Comparison of ENCODE assay signal across 8 cellular contexts in the genomic region with DNA sequence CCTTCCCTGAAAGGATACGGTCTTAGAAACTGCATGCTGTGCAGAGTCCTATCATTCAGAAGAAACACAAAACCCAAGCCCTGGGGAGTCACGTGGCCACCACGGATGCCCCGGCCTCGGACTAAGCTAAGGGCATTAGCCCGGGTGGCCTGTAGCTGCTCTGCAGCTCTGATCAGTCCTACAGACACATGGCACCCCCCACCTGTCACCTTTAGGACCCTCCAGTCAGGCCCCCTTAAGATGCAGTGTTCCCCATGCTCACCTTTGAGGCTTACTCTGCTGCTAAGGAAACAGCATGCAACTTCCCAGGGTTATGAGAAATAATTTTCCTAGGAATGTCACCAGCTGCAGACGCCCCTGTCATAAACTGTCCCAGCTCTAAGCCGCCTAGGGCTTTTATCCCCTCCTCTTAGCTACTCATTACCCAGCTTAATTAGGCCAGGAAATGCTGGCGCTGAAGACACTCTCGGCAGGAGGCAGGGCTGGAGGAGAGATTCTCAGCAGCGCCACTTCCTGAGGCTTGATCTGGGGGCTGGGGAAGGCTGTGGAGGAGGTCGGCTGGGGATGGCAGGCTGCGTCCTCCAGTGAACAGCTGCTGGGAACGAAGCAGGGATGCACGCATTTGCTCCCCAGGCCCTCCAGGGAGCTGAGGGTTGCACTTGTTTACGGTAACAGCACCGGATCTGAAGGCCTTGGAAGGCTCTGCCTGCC. TPM values are rescaled to one million over a fixed set of nuclear protein-coding genes. Genes with fewer than 3 reads are reported as not detected.
DNase-seq lines count a peak whose midpoint lies in the region; ATAC-seq and TF ChIP-seq lines count a peak whose summit lies in the region.

No MANE protein-coding gene starts in this region.

- H3K27ac ChIP-seq in CD4-positive, alpha-beta memory T cell (ENCODE audit: low read depth, low read length): no peak overlapping the region
- peak overlapping the region; percentile 90 for H3K27ac ChIP-seq in hepatocyte

- WGBS in hepatocyte (ENCODE audit: low lambda C conversion rate, missing lambda C conversion rate): 16% methylated on average over 17 of the region's 17 CpGs

- no peaks in the 10 kb centered on the region for H3K9me2 ChIP-seq in hepatocyte (replicated peaks; ENCODE audit: insufficient read depth)

- H3K4me1 ChIP-seq in CD4-positive, alpha-beta memory T cell (ENCODE audit: insufficient read depth, low read length): peaks cover 17% of the 10 kb centered on the region
- peaks cover 27% of the 10 kb centered on the region for H3K4me1 ChIP-seq in hepatocyte (ENCODE audit: insufficient read depth)

- peak; percentile 76 for ATAC-seq in GM21423 (IDR thresholded peaks at IDR 0.05; ENCODE audit: unreplicated experiment)

- no peaks in the 10 kb centered on the region for H3K9me3 Mint-ChIP-seq in CD4-positive, alpha-beta memory T cell

- CTCF ChIA-PET in CD4-positive, alpha-beta memory T cell (lab: Charles Lee; ENCODE audit: partially characterized antibody): interaction anchor here (0.6 to 2.1 kb wide), 12 partner anchors 9 to 94 kb away, joined by 3 to 13 read pairs (median 4); partner anchors contain the start of gene ADA2

- H3K4me2 ChIP-seq in hepatocyte: peak overlapping the region; percentile 68

- intact Hi-C loops in CD4-positive, alpha-beta memory T cell (cut with micrococcal nuclease): no loop called here

- H3K4me3 Mint-ChIP-seq in CD4-positive, alpha-beta memory T cell: peak overlapping the region in 7 of 8 donors; percentile 1 to 65 (median 38)

- no peaks in the 10 kb centered on the region for H3K27me3 Mint-ChIP-seq in CD4-positive, alpha-beta memory T cell

- no peaks in the 10 kb centered on the region for H3K36me3 ChIP-seq in CD4-positive, alpha-beta memory T cell (ENCODE audit: insufficient read depth, low read length)
- H3K36me3 ChIP-seq in hepatocyte (replicated peaks; ENCODE audit: insufficient read depth, low read depth): no peaks in the 10 kb centered on the region

- H3K79me2 ChIP-seq in hepatocyte: no peaks in the 10 kb centered on the region

- H3K9me3 ChIP-seq in CD4-positive, alpha-beta memory T cell (ENCODE audit: control insufficient read depth in 1 of 2, low read length in 2 of 2): no peaks in the 10 kb centered on the region
- no peaks in the 10 kb centered on the region for H3K9me3 ChIP-seq in hepatocyte (ENCODE audit: low read depth)

- peak overlapping the region in 5 of 7 donors; percentile 68 to 86 (median 83) for H3K27ac Mint-ChIP-seq in CD4-positive, alpha-beta memory T cell

- peak in 4 of 5 donors; percentile 24 to 39 (median 26) for DNase-seq in CD4-positive, alpha-beta memory T cell
- DNase-seq in NCI-H2227 (lab: John Stamatoyannopoulos, UW; ENCODE audit: unreplicated experiment) (peak; percentile 83), hepatocyte (ENCODE audit: low spot score) (peak; percentile 80), OCI-M1 (lab: John Stamatoyannopoulos, UW) (no peak), mesenteric fat pad (ENCODE audit: low spot score) (no peak), NCI-H774 (lab: John Stamatoyannopoulos, UW) (no peak)
- DNase-seq in stimulated activated CD8-positive, alpha-beta memory T cell treated with anti-CD3 and anti-CD28 coated beads, Interleukin-4, amount 100 ng/mL, for 48 hours: no peak

- no peaks in the 10 kb centered on the region for H4K20me1 ChIP-seq in hepatocyte (ENCODE audit: insufficient read depth, poor library complexity, severe bottlenecking)

- H3K4me1 Mint-ChIP-seq in CD4-positive, alpha-beta memory T cell: peaks cover 8 to 32% (median 16%) of the 10 kb centered on the region in 4 donors

- POLR2A ChIA-PET in CD4-positive, alpha-beta memory T cell (lab: Charles Lee; ENCODE audit: partially characterized antibody): interaction anchor here (0.6 to 2.7 kb wide), 5 partner anchors 8 to 181 kb away, joined by 3 to 20 read pairs (median 3); partner anchors contain the start of gene ADA2

- no peak overlapping the region for H2AFZ ChIP-seq in hepatocyte

- no peak overlapping the region for H3K4me3 ChIP-seq in CD4-positive, alpha-beta memory T cell (ENCODE audit: low read length in 2 of 2)
- no peak overlapping the region for H3K4me3 ChIP-seq in hepatocyte

- no peaks in the 10 kb centered on the region for H3K27me3 ChIP-seq in CD4-positive, alpha-beta memory T cell (ENCODE audit: insufficient read depth, low read length)
- no peaks in the 10 kb centered on the region for H3K27me3 ChIP-seq in hepatocyte

- H3K36me3 Mint-ChIP-seq in CD4-positive, alpha-beta memory T cell: no peaks in the 10 kb centered on the region

- TF ChIP-seq CTCF in hepatocyte (IDR thresholded peaks at IDR 0.05; ENCODE audit: poor library complexity): no peak

RNA-seq across cellular contexts. Expression of gene ADA2, which starts 47.2 kb away (rescaled TPM):
- 100 to 1,000 TPM; 133 to 147 TPM for total RNA-seq in CD4-positive, alpha-beta memory T cell
- polyA plus RNA-seq in CD4-positive, alpha-beta memory T cell: 10 to 100 TPM; 67.3 to 77.1 TPM
- total RNA-seq in hepatocyte (12.1 and 17.5 TPM in 2 replicates), mesenteric fat pad (12.4 TPM)
- polyA plus RNA-seq in hepatocyte: 13.8 and 14.1 TPM in 2 replicates

Comparison
In these comparisons a context has a peak if more than half of its experiments do, and no peak if none do; other contexts are left out.
1. DNase-seq: peak in CD4-positive, alpha-beta memory T cell (4 of 5), NCI-H2227 (single experiment) and hepatocyte (single experiment); none in OCI-M1 (single experiment), stimulated activated CD8-positive, alpha-beta memory T cell treated with anti-CD3 and anti-CD28 coated beads, Interleukin-4, amount 100 ng/mL, for 48 hours (single experiment), mesenteric fat pad (single experiment) and NCI-H774 (single experiment).